ENCODE assay signal across 1 cellular context in the genomic region with DNA sequence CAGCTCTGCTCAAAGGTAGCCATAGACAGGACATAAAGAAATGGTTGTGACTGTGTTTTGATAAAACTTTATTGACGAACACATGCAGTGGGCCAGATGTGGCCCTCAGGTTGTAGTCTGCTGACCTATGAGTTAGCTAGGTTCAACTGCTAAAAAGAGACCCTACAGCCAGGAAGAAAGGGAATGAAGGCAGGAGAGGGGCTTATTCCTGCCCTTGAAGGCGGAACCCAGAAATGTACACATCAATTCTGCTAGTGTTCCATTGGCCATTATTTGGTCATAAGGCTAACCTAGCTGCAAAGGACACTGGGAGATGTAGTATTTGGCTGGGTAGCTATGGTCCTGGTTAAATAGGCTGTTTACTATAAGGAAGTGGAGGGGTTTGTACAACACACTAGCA.
TF ChIP-seq lines count a peak whose summit lies in the region.

No MANE protein-coding gene starts in this region.

TF ChIP-seq in endothelial cell of umbilical vein, 7 proteins besides CTCF, POLR2A, EP300 and RAD21:
- TF ChIP-seq MYC (IDR thresholded peaks at IDR 0.05; ENCODE audit: low read depth, low read length): no peak
- TF ChIP-seq EZH2 (IDR thresholded peaks at IDR 0.05; ENCODE audit: borderline replicate concordance, low read depth, low read length, severe bottlenecking): no peak
- no peak for TF ChIP-seq JUN (IDR thresholded peaks at IDR 0.05; ENCODE audit: borderline replicate concordance, insufficient read depth, insufficient read length, low read depth)
- no peak for TF ChIP-seq FOS (IDR thresholded peaks at IDR 0.05; ENCODE audit: borderline replicate concordance, insufficient read depth, low read length)
- no peak for TF ChIP-seq POLR2AphosphoS5 (IDR thresholded peaks at IDR 0.05; ENCODE audit: insufficient read depth, low read depth, low read length)
- TF ChIP-seq, protein P1, sequence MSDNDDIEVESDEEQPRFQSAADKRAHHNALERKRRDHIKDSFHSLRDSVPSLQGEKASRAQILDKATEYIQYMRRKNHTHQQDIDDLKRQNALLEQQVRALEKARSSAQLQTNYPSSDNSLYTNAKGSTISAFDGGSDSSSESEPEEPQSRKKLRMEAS (IDR thresholded peaks at IDR 0.05; ENCODE audit: insufficient read depth, insufficient read length): no peak
- no peak for TF ChIP-seq GATA2 (IDR thresholded peaks at IDR 0.05; ENCODE audit: insufficient read depth, insufficient read length, low read depth, low read length)
